Comparison of ENCODE assay signal across 7 cellular contexts in the genomic region with DNA sequence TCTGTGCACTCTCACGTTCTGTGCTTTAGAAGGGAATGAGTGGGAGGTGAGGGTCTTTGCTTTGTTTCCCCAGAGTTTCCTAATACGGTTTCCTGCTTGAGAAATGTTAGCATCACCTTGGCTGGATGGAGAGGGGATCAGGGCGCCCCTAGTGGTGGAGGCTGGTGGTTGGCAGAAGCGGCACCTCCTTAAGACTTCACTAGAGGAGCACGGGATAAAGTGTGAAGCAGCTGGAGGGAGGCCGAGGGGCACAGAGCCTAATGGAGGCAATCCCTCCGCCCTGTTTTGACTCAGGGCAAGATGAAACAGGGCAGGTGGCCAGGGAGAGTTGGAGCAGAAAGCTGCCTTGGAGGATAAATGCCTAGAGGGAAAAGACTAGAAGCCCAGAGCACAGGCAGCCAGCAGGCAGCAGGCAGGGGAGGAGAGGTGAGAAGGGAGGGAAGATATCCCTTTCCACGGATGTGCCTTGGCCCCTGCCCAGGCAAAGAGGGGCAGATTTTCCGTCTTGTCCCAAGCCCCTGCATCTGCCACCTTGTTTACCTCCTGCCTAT. TPM values are rescaled to one million over a fixed set of nuclear protein-coding genes. Genes with fewer than 3 reads are reported as not detected.
DNase-seq lines count a peak whose midpoint lies in the region; ATAC-seq and TF ChIP-seq lines count a peak whose summit lies in the region.

No MANE protein-coding gene starts in this region.

- H3K4me3 ChIP-seq in GM12864 (ENCODE audit: low read depth, low read length) = no peak overlapping the region
- no peak overlapping the region for H3K4me3 ChIP-seq in MG63
- H3K4me3 ChIP-seq in lung = no peak overlapping the region

- DNase-seq in GM12864 (ENCODE audit: low read depth) = peak; percentile 18
- DNase-seq in MG63 = peak; percentile 65
- peak; percentile 55 for DNase-seq in activated CD4-positive, alpha-beta T cell treated with anti-CD3 and anti-CD28 coated beads for 1 hour
- DNase-seq in cerebellar cortex (ENCODE audit: low spot score) = peak; percentile 74
- peak; percentile 66 for DNase-seq in lung (ENCODE audit: low spot score)
- peak; percentile 26 to 43 for DNase-seq in stimulated activated CD8-positive, alpha-beta memory T cell treated with anti-CD3 and anti-CD28 coated beads, Interleukin-15, amount 100 ng/mL, for 4 hours (ENCODE audit: low read depth in 2 of 2)

- TF ChIP-seq CTCF in GM12864 (IDR thresholded peaks at IDR 0.05; ENCODE audit: low read depth, low read length, missing control alignments) (peak; percentile 95), lung (IDR thresholded peaks at IDR 0.05; ENCODE audit: control extremely low read depth, extremely low read depth) (peak; percentile 52)

- WGBS in lung, 2 donors = 2 to 6% methylated on average over 9 of the region's 9 CpGs

- no peak overlapping the region for H3K27ac ChIP-seq in lung (ENCODE audit: low read depth in 1 of 2, low read length in 1 of 2)

- H3K36me3 ChIP-seq in MG63 (no peaks in the 10 kb centered on the region), lung (ENCODE audit: control insufficient read depth in 2 of 2, insufficient read depth in 2 of 2, low read length in 2 of 2) (no peaks in the 10 kb centered on the region)

- H3K9me3 ChIP-seq in MG63 (no peaks in the 10 kb centered on the region), lung (ENCODE audit: control insufficient read depth in 2 of 2, insufficient read depth in 1 of 2, low read length in 1 of 2) (no peaks in the 10 kb centered on the region)

- peaks cover 8% of the 10 kb centered on the region; the same call in 1 of the 2 replicates for H3K27me3 ChIP-seq in MG63
- no peaks in the 10 kb centered on the region for H3K27me3 ChIP-seq in lung (ENCODE audit: control insufficient read depth, insufficient read depth)

- no peak for ATAC-seq in lung (ENCODE audit: insufficient read depth, low FRiP score)
- no peak for ATAC-seq in GM18519 (IDR thresholded peaks at IDR 0.05; ENCODE audit: low FRiP score, unreplicated experiment)

- no peaks in the 10 kb centered on the region for H3K4me1 ChIP-seq in lung (ENCODE audit: control insufficient read depth in 2 of 2, insufficient read depth in 2 of 2, low read length in 2 of 2)

RNA-seq across cellular contexts. Expression of a gene that starts 56.0 kb away (rescaled TPM):
- total RNA-seq in MG63 (2014; rRNA removed; shearing (Covaris generic); ENCODE audit: low replicate concordance) = 3.4 and 20.3 TPM in 2 replicates
- total RNA-seq in lung = 10 to 100 TPM; 14.0 to 16.4 TPM
- 1 to 10 TPM; 3.1 to 4.7 TPM for polyA plus RNA-seq in lung

Comparison
In these comparisons a context has a peak if more than half of its experiments do, and no peak if none do; other contexts are left out.
1. DNase-seq: peak in every context shown above with its lines; median percentile 74 in cerebellar cortex; 66 in lung; 65 in MG63; 55 in activated CD4-positive, alpha-beta T cell treated with anti-CD3 and anti-CD28 coated beads for 1 hour; 34 in stimulated activated CD8-positive, alpha-beta memory T cell treated with anti-CD3 and anti-CD28 coated beads, Interleukin-15, amount 100 ng/mL, for 4 hours; 18 in GM12864.